ENCODE assay signal across 8 cellular contexts in genomic region chr18:24504401-24504800, GRCh38. TPM values are rescaled to one million over a fixed set of nuclear protein-coding genes. Genes with fewer than 3 reads are reported as not detected.
"Had no signal": no experiment of that assay in that cellular context is flagged by ENCODE, and none has a peak within 500 bp of the region (broad histone marks: within the 10 kb centered on the region; RNA-seq: fewer than 3 reads in every experiment).

No MANE protein-coding gene starts in this region.

- H2AFZ ChIP-seq: GM23248 had no signal

- H3K27ac ChIP-seq: GM23248 had no signal

- H3K4me3 ChIP-seq: GM23248, K562 had no signal

- ATAC-seq: K562 had no signal

- FAIRE-seq: HTR-8/SVneo, K562 had no signal

- H3K9ac ChIP-seq: GM23248 had no signal

- DNase-seq: GM23248, GOT3, H9, HCEC 1CT, IMR-90 had no signal

RNA-seq across cellular contexts. Expression of gene HRH4, which starts 44.0 kb away (rescaled TPM):
- total RNA-seq: GM23248, H9, HT-29, IMR-90, K562 had no signal
- polyA plus RNA-seq: GM23248, IMR-90, K562 had no signal
